ENCODE assay signal across 8 cellular contexts in the genomic region with DNA sequence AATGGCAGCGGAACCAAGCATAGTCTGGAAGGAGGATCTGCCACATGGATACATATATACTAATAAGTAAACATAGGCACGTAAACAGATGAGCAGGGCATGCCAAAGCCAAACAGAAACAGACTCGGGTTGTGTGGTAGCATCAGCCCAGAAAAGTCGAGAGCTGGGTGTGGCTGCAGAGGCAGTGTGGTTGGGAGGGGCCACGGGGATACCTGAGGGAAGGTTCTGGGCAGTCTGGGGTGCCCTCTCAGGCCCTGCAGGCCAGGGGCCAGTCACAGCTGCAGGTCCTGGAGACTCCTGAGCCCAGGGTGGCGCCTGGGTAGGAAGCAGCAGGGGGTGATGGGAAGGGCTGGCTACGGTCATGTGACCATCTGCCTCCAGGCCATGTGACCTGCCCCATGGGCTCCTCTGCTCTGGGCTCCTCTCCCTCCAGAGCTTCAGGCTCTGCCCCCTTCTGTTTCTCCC. TPM values are rescaled to one million over a fixed set of nuclear protein-coding genes. Genes with fewer than 3 reads are reported as not detected.
DNase-seq lines count a peak whose midpoint lies in the region; ATAC-seq and TF ChIP-seq lines count a peak whose summit lies in the region.

No MANE protein-coding gene starts in this region.

- H3K36me3 ChIP-seq in right atrium auricular region (no peaks in the 10 kb centered on the region), WERI-Rb-1 (peaks cover 4% of the 10 kb centered on the region)

- DNase-seq in Right ventricle myocardium superior (no peak), right atrium auricular region (ENCODE audit: low spot score) (no peak), WERI-Rb-1 (peak; percentile 91), left lobe of liver (ENCODE audit: low spot score) (no peak), NCI-H146 treated with DMSO at 0.1 percent for 48 hours (lab: John Stamatoyannopoulos, UW; ENCODE audit: unreplicated experiment) (no peak), NCI-H2081 treated with DMSO at 0.1 percent for 48 hours (lab: John Stamatoyannopoulos, UW) (no peak)

- ATAC-seq in Right ventricle myocardium superior (ENCODE audit: poor library complexity) (peak; percentile 47), left lobe of liver (peak; percentile 11), GM19452 (IDR thresholded peaks at IDR 0.05; ENCODE audit: unreplicated experiment) (no peak), GM18498 (IDR thresholded peaks at IDR 0.05; ENCODE audit: unreplicated experiment) (no peak)

- peaks cover 0 to 16% of the 10 kb centered on the region in 2 donors for H3K4me1 ChIP-seq in right atrium auricular region

- intact Hi-C loops in Right ventricle myocardium superior (cut with DNase I): loop anchor here (5.0 kb wide), 2 partner anchors 272 to 287 kb away; no protein-coding TSS in a partner anchor

- H3K27me3 ChIP-seq in right atrium auricular region: no peaks in the 10 kb centered on the region
- no peaks in the 10 kb centered on the region for H3K27me3 ChIP-seq in WERI-Rb-1 (ENCODE audit: insufficient read depth, low read depth, severe bottlenecking)

- TF ChIP-seq CTCF in right atrium auricular region (IDR thresholded peaks at IDR 0.05) (no peak), WERI-Rb-1 (IDR thresholded peaks at IDR 0.05; ENCODE audit: low read depth, low read length) (peak; percentile 54)

- H3K4me3 ChIP-seq in right atrium auricular region: no peak overlapping the region
- H3K4me3 ChIP-seq in WERI-Rb-1 (ENCODE audit: low read depth, low read length): peak overlapping the region; percentile 39

- no peaks in the 10 kb centered on the region for H3K9me3 ChIP-seq in right atrium auricular region
- H3K9me3 ChIP-seq in WERI-Rb-1 (ENCODE audit: severe bottlenecking): no peaks in the 10 kb centered on the region

- no peak overlapping the region for H3K27ac ChIP-seq in right atrium auricular region
- H3K27ac ChIP-seq in WERI-Rb-1: peak overlapping the region; percentile 53

RNA-seq across cellular contexts. Expression of gene MRPS10, which starts 42.8 kb away (rescaled TPM):
- 57.0 TPM for total RNA-seq in Right ventricle myocardium superior
- 10 to 100 TPM; 27.9 to 52.4 TPM for total RNA-seq in right atrium auricular region
- total RNA-seq in left lobe of liver: 18.1 TPM

Comparison
In these comparisons a context has a peak if more than half of its experiments do, and no peak if none do; other contexts are left out.
1. ATAC-seq: peak in Right ventricle myocardium superior (single experiment) and left lobe of liver (single experiment); none in GM19452 (single experiment) and GM18498 (single experiment).